12 cellular contexts compared by ENCODE assay signal in the genomic region with DNA sequence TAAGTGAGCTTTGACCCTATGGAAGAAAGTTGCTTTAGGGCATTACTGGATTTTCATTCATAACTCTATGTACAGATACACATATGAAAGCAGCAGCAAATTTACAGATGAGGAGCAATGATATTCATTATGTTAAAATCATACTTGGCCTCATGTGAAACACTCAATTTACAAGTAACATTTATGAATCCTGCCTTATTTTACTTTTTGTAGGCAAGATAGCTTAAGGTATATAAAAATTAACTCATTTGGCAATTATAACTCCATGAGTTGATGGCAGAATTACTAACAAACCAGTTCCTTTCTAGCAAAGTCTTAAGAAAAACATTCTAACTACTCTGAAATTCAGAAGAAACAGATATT. TPM values are rescaled to one million over a fixed set of nuclear protein-coding genes. Genes with fewer than 3 reads are reported as not detected.
DNase-seq lines count a peak whose midpoint lies in the region; TF ChIP-seq lines count a peak whose summit lies in the region.
"Had no signal": no experiment of that assay in that cellular context is flagged by ENCODE, and none has a peak within 500 bp of the region (broad histone marks: within the 10 kb centered on the region; RNA-seq: fewer than 3 reads in every experiment).

No MANE protein-coding gene starts in this region.

- intact Hi-C loops in activated CD4-positive, alpha-beta memory T cell treated with anti-CD3 and anti-CD28 coated beads for 36 hours (cut with micrococcal nuclease) = loop anchor here (1.0 to 5.0 kb wide), 3 partner anchors 60 to 592 kb away; no protein-coding TSS in a partner anchor
- intact Hi-C loops in colonic mucosa (cut with DNase I) = no loop called here

- H3K9ac ChIP-seq in colonic mucosa (ENCODE audit: low read depth in 2 of 2, low read length in 2 of 2) = no peak overlapping the region
- no peak overlapping the region for H3K9ac ChIP-seq in skeletal muscle satellite cell (ENCODE audit: low read depth, low read length)

- no peak overlapping the region for H3K4me3 Mint-ChIP-seq in activated CD4-positive, alpha-beta memory T cell treated with anti-CD3 and anti-CD28 coated beads, Interleukin-2, amount 10 ng/mL, durations not matched to agents 7 days and 5 days
- no peak overlapping the region for H3K4me3 Mint-ChIP-seq in activated CD4-positive, alpha-beta memory T cell treated with anti-CD3 and anti-CD28 coated beads for 36 hours

- CTCF ChIA-PET in activated CD4-positive, alpha-beta memory T cell treated with anti-CD3 and anti-CD28 coated beads, Interleukin-2, amount 10 ng/mL, durations not matched to agents 7 days and 5 days (lab: Charles Lee) = interaction anchor here (1.5 kb wide), 1 partner anchor 87 kb away, joined by 6 read pairs; no protein-coding TSS in a partner anchor
- CTCF ChIA-PET in activated CD4-positive, alpha-beta memory T cell treated with anti-CD3 and anti-CD28 coated beads for 36 hours (lab: Charles Lee) = interaction anchor here (0.6 to 3.2 kb wide), 2 partner anchors 22 to 343 kb away, joined by 3 to 7 read pairs; no protein-coding TSS in a partner anchor

- H3K9me3 ChIP-seq in SJCRH30 (replicated peaks) = no peaks in the 10 kb centered on the region
- H3K9me3 ChIP-seq in colonic mucosa = no peaks in the 10 kb centered on the region
- H3K9me3 ChIP-seq in skeletal muscle satellite cell (replicated peaks; ENCODE audit: low read length) = no peaks in the 10 kb centered on the region
- H3K9me3 ChIP-seq: neutrophil, tibial nerve had no signal

- no peak for TF ChIP-seq CTCF in colonic mucosa (IDR thresholded peaks at IDR 0.05)

- POLR2A ChIA-PET in activated CD4-positive, alpha-beta memory T cell treated with anti-CD3 and anti-CD28 coated beads, Interleukin-2, amount 10 ng/mL, durations not matched to agents 7 days and 5 days (lab: Charles Lee) = no interaction called here
- POLR2A ChIA-PET in activated CD4-positive, alpha-beta memory T cell treated with anti-CD3 and anti-CD28 coated beads for 36 hours (lab: Charles Lee) = interaction anchor here (1.2 kb wide), 1 partner anchor 75 kb away, joined by 3 read pairs; no protein-coding TSS in a partner anchor

- no peaks in the 10 kb centered on the region for H3K9me3 Mint-ChIP-seq in activated CD4-positive, alpha-beta memory T cell treated with anti-CD3 and anti-CD28 coated beads, Interleukin-2, amount 10 ng/mL, durations not matched to agents 7 days and 5 days
- no peaks in the 10 kb centered on the region for H3K9me3 Mint-ChIP-seq in activated CD4-positive, alpha-beta memory T cell treated with anti-CD3 and anti-CD28 coated beads for 36 hours

- peaks cover 25% of the 10 kb centered on the region for H3K4me1 Mint-ChIP-seq in activated CD4-positive, alpha-beta memory T cell treated with anti-CD3 and anti-CD28 coated beads, Interleukin-2, amount 10 ng/mL, durations not matched to agents 7 days and 5 days
- H3K4me1 Mint-ChIP-seq in activated CD4-positive, alpha-beta memory T cell treated with anti-CD3 and anti-CD28 coated beads for 36 hours (ENCODE audit: low read depth) = peaks cover 22% of the 10 kb centered on the region

- H3K4me2 ChIP-seq in skeletal muscle satellite cell (ENCODE audit: low read length) = peak overlapping the region; percentile 35

- peaks cover 11% of the 10 kb centered on the region for H3K36me3 Mint-ChIP-seq in activated CD4-positive, alpha-beta memory T cell treated with anti-CD3 and anti-CD28 coated beads, Interleukin-2, amount 10 ng/mL, durations not matched to agents 7 days and 5 days (ENCODE audit: low read depth)
- peaks cover 3% of the 10 kb centered on the region for H3K36me3 Mint-ChIP-seq in activated CD4-positive, alpha-beta memory T cell treated with anti-CD3 and anti-CD28 coated beads for 36 hours

- peak overlapping the region; percentile 57 for H3K27ac ChIP-seq in SJCRH30
- H3K27ac ChIP-seq in colonic mucosa = peak overlapping the region; percentile 38
- H3K27ac ChIP-seq: neutrophil had no signal

- DNase-seq in activated CD4-positive, alpha-beta memory T cell treated with anti-CD3 and anti-CD28 coated beads, Interleukin-2, amount 10 ng/mL, durations not matched to agents 7 days and 5 days = no peak
- no peak for DNase-seq in activated CD4-positive, alpha-beta memory T cell treated with anti-CD3 and anti-CD28 coated beads for 36 hours
- DNase-seq in SJCRH30 = no peak
- DNase-seq in colonic mucosa = no peak
- no peak for DNase-seq in DMS114 treated with DMSO at 0.1 percent for 48 hours (lab: John Stamatoyannopoulos, UW; ENCODE audit: unreplicated experiment)
- no peak for DNase-seq in CD1c-positive myeloid dendritic cell (ENCODE audit: extremely low spot score)
- no peak for DNase-seq in effector CD8-positive, alpha-beta T cell (lab: John Stamatoyannopoulos, UW)
- DNase-seq: activated T-cell treated with anti-CD3 and anti-CD28 coated beads for 4 hours had no signal

- H3K27ac Mint-ChIP-seq in activated CD4-positive, alpha-beta memory T cell treated with anti-CD3 and anti-CD28 coated beads, Interleukin-2, amount 10 ng/mL, durations not matched to agents 7 days and 5 days = peak overlapping the region; percentile 64
- no peak overlapping the region for H3K27ac Mint-ChIP-seq in activated CD4-positive, alpha-beta memory T cell treated with anti-CD3 and anti-CD28 coated beads for 36 hours

- no peaks in the 10 kb centered on the region for H3K27me3 Mint-ChIP-seq in activated CD4-positive, alpha-beta memory T cell treated with anti-CD3 and anti-CD28 coated beads, Interleukin-2, amount 10 ng/mL, durations not matched to agents 7 days and 5 days
- H3K27me3 Mint-ChIP-seq in activated CD4-positive, alpha-beta memory T cell treated with anti-CD3 and anti-CD28 coated beads for 36 hours = no peaks in the 10 kb centered on the region

- no peaks in the 10 kb centered on the region for H3K27me3 ChIP-seq in SJCRH30
- no peaks in the 10 kb centered on the region for H3K27me3 ChIP-seq in colonic mucosa
- no peaks in the 10 kb centered on the region for H3K27me3 ChIP-seq in skeletal muscle satellite cell (ENCODE audit: control insufficient read depth, insufficient read depth, low read length)
- H3K27me3 ChIP-seq: neutrophil, tibial nerve had no signal

- H3K4me3 ChIP-seq in SJCRH30 (no peak overlapping the region), colonic mucosa (no peak overlapping the region), skeletal muscle satellite cell (ENCODE audit: low read length) (no peak overlapping the region)
- H3K4me3 ChIP-seq: tibial nerve had no signal

- H3K4me1 ChIP-seq in SJCRH30 (peaks cover 20% of the 10 kb centered on the region), colonic mucosa (peaks cover 6% of the 10 kb centered on the region), skeletal muscle satellite cell (ENCODE audit: control insufficient read depth, insufficient read depth, low read length) (peaks cover 45% of the 10 kb centered on the region)

- H3K36me3 ChIP-seq in SJCRH30 (peaks cover 7% of the 10 kb centered on the region; the same call in 1 of the 2 replicates), colonic mucosa (no peaks in the 10 kb centered on the region), skeletal muscle satellite cell (ENCODE audit: insufficient read depth, low read length) (peaks cover 33% of the 10 kb centered on the region)

RNA-seq across cellular contexts. Expression of a gene that starts 57.2 kb away (rescaled TPM):
- total RNA-seq in activated CD4-positive, alpha-beta memory T cell treated with anti-CD3 and anti-CD28 coated beads, Interleukin-2, amount 10 ng/mL, durations not matched to agents 7 days and 5 days = 1 to 10 TPM; 2.6 TPM
- 1 to 10 TPM in 1 of 2 experiments, under 1 TPM in 1; 0.93 to 1.3 TPM for total RNA-seq in activated CD4-positive, alpha-beta memory T cell treated with anti-CD3 and anti-CD28 coated beads for 36 hours
- total RNA-seq in SJCRH30 (2014; rRNA removed; shearing (Covaris generic)) = 5.3 and 5.5 TPM in 2 replicates
- 1 to 10 TPM in 1 of 2 donors, under 1 TPM in 1; 0.42 to 1.0 TPM for total RNA-seq in colonic mucosa
- under 0.01 and 1.7 TPM in 2 replicates for total RNA-seq in skeletal muscle satellite cell (2012; rRNA removed)
- total RNA-seq: epithelial cell of proximal tubule had no signal
